13 cellular contexts compared by ENCODE assay signal in genomic region chr22:41000941-41001721, GRCh38.
"Had no signal": no experiment of that assay in that cellular context is flagged by ENCODE, and none has a peak within 500 bp of the region (broad histone marks: within the 10 kb centered on the region; RNA-seq: fewer than 3 reads in every experiment).

No MANE protein-coding gene starts in this region.

- H3K4me1 Mint-ChIP-seq: activated CD4-positive, alpha-beta memory T cell treated with anti-CD3 and anti-CD28 coated beads, Interleukin-2, amount 10 ng/mL, durations not matched to agents 7 days and 5 days; activated naive CD8-positive, alpha-beta T cell treated with anti-CD3 and anti-CD28 coated beads, Interleukin-2, amount 10 ng/mL, durations not matched to agents 7 days and 5 days; stimulated activated effector memory CD8-positive, alpha-beta T cell treated with anti-CD3 and anti-CD28 coated beads, Interleukin-12 subunit alpha, Interleukin-12 subunit beta, amount 100 ng/mL, for 72 hours had no signal

- H3K27me3 ChIP-seq: ascending aorta, cardiac muscle cell, foreskin keratinocyte, pancreas, tibial artery had no signal

- H3K4me3 ChIP-seq: ascending aorta, cardiac muscle cell, pancreas, tibial artery had no signal

- H3K27ac Mint-ChIP-seq: activated CD4-positive, alpha-beta memory T cell treated with anti-CD3 and anti-CD28 coated beads, Interleukin-2, amount 10 ng/mL, durations not matched to agents 7 days and 5 days; activated naive CD8-positive, alpha-beta T cell treated with anti-CD3 and anti-CD28 coated beads, Interleukin-2, amount 10 ng/mL, durations not matched to agents 7 days and 5 days; nephron progenitor cell; stimulated activated effector memory CD8-positive, alpha-beta T cell treated with anti-CD3 and anti-CD28 coated beads, Interleukin-12 subunit alpha, Interleukin-12 subunit beta, amount 100 ng/mL, for 72 hours had no signal

- H3K36me3 Mint-ChIP-seq: activated naive CD8-positive, alpha-beta T cell treated with anti-CD3 and anti-CD28 coated beads, Interleukin-2, amount 10 ng/mL, durations not matched to agents 7 days and 5 days; stimulated activated effector memory CD8-positive, alpha-beta T cell treated with anti-CD3 and anti-CD28 coated beads, Interleukin-12 subunit alpha, Interleukin-12 subunit beta, amount 100 ng/mL, for 72 hours had no signal

- DNase-seq: activated CD4-positive, alpha-beta memory T cell treated with anti-CD3 and anti-CD28 coated beads, Interleukin-2, amount 10 ng/mL, durations not matched to agents 7 days and 5 days; activated CD8-positive, alpha-beta memory T cell treated with anti-CD3 and anti-CD28 coated beads, Interleukin-2, amount 50 U/mL, for 4 hours; activated naive CD8-positive, alpha-beta T cell treated with anti-CD3 and anti-CD28 coated beads, Interleukin-2, amount 10 ng/mL, durations not matched to agents 7 days and 5 days; left colon; nephron progenitor cell; pancreas; T-helper 1 cell; tibial artery had no signal

- H3K4me3 Mint-ChIP-seq: activated CD4-positive, alpha-beta memory T cell treated with anti-CD3 and anti-CD28 coated beads, Interleukin-2, amount 10 ng/mL, durations not matched to agents 7 days and 5 days; activated naive CD8-positive, alpha-beta T cell treated with anti-CD3 and anti-CD28 coated beads, Interleukin-2, amount 10 ng/mL, durations not matched to agents 7 days and 5 days; nephron progenitor cell; stimulated activated effector memory CD8-positive, alpha-beta T cell treated with anti-CD3 and anti-CD28 coated beads, Interleukin-12 subunit alpha, Interleukin-12 subunit beta, amount 100 ng/mL, for 72 hours had no signal

- H3K27ac ChIP-seq: ascending aorta, cardiac muscle cell, foreskin keratinocyte, pancreas, tibial artery, VCaP had no signal

- H3K4me1 ChIP-seq: ascending aorta, pancreas, tibial artery had no signal

- ATAC-seq: stimulated activated effector memory CD8-positive, alpha-beta T cell treated with anti-CD3 and anti-CD28 coated beads, Interleukin-12 subunit alpha, Interleukin-12 subunit beta, amount 100 ng/mL, for 72 hours had no signal

- H3K9me3 ChIP-seq: ascending aorta, pancreas, tibial artery had no signal

- H3K36me3 ChIP-seq: ascending aorta, cardiac muscle cell, pancreas, tibial artery had no signal

- H3K9me3 Mint-ChIP-seq: activated CD4-positive, alpha-beta memory T cell treated with anti-CD3 and anti-CD28 coated beads, Interleukin-2, amount 10 ng/mL, durations not matched to agents 7 days and 5 days; activated naive CD8-positive, alpha-beta T cell treated with anti-CD3 and anti-CD28 coated beads, Interleukin-2, amount 10 ng/mL, durations not matched to agents 7 days and 5 days; nephron progenitor cell; stimulated activated effector memory CD8-positive, alpha-beta T cell treated with anti-CD3 and anti-CD28 coated beads, Interleukin-12 subunit alpha, Interleukin-12 subunit beta, amount 100 ng/mL, for 72 hours had no signal
